ENCODE assay signal across 8 cellular contexts in the genomic region with DNA sequence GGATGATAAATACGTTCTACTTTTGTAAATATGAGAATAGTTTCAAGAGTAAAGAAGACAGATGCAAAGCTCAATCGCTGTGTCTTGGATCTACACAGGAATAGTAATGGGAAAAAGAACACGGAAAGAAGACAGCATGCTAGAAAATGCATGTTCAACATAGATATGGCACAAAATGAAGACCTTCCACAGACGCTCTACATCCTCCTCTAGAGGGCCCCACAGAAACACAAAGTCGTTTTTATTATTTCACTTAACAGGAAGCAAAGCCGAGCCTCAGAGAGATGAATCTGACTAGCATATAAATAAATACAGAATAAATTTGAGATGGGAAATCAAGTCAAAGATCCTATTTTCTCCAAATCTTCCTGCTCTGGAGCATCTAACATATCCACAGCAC.
DNase-seq lines count a peak whose midpoint lies in the region; ATAC-seq and TF ChIP-seq lines count a peak whose summit lies in the region.

No MANE protein-coding gene starts in this region.

- H3K9me3 ChIP-seq in mesenchymal stem cell (ENCODE audit: control insufficient read depth, low read length) (no peaks in the 10 kb centered on the region), stomach (no peaks in the 10 kb centered on the region)

- H3K4me3 ChIP-seq in mesenchymal stem cell (ENCODE audit: insufficient read depth in 1 of 2, low read depth in 1 of 2, low read length in 2 of 2) (no peak overlapping the region), lower leg skin (ENCODE audit: low read depth, poor library complexity, severe bottlenecking) (no peak overlapping the region), stomach (no peak overlapping the region)

- H2BK12ac ChIP-seq in mesenchymal stem cell (ENCODE audit: low read length in 2 of 2): no peak overlapping the region

- no peak overlapping the region for H3K4ac ChIP-seq in mesenchymal stem cell (ENCODE audit: low read depth in 1 of 2, low read length in 2 of 2)

- H3K27ac ChIP-seq in mesenchymal stem cell (ENCODE audit: low read length, poor library complexity, severe bottlenecking) (no peak overlapping the region), stomach (no peak overlapping the region)

- DNase-seq in SKM-1 treated with dmso at 0.1 percent for 144 hours (lab: John Stamatoyannopoulos, UW; ENCODE audit: unreplicated experiment) (peak; percentile 0), SKM-1 (lab: John Stamatoyannopoulos, UW; ENCODE audit: unreplicated experiment) (no peak), WTC11 (ENCODE audit: low spot score) (no peak), mesenchymal stem cell (peak; percentile 30), lower leg skin (ENCODE audit: low spot score in 2 of 2) (no peak), stomach (no peak)
- no peak for DNase-seq in stimulated activated CD4-positive, alpha-beta T cell treated with anti-CD3 and anti-CD28 coated beads, Interleukin-15, amount 100 ng/mL, for 24 hours

- no peak for TF ChIP-seq CTCF in WTC11 (IDR thresholded peaks at IDR 0.05)
- TF ChIP-seq CTCF in lower leg skin (IDR thresholded peaks at IDR 0.05): no peak
- TF ChIP-seq CTCF in stomach (IDR thresholded peaks at IDR 0.05): no peak

- H3K14ac ChIP-seq in mesenchymal stem cell (ENCODE audit: low read length in 2 of 2): no peak overlapping the region

- no peaks in the 10 kb centered on the region for H3K9me3 Mint-ChIP-seq in WTC11

- H3K9ac ChIP-seq in mesenchymal stem cell (ENCODE audit: low read length): no peak overlapping the region

- no peaks in the 10 kb centered on the region for H3K27me3 Mint-ChIP-seq in WTC11 (ENCODE audit: low read depth)

- CTCF ChIA-PET in WTC11 (lab: Charles Lee): interaction anchor here (0.6 to 1.1 kb wide), 2 partner anchors 41 to 116 kb away, joined by 3 read pairs; no protein-coding TSS in a partner anchor

- H2AFZ ChIP-seq in mesenchymal stem cell (ENCODE audit: low read depth, low read length): no peak overlapping the region

- TF ChIP-seq POLR2A in lower leg skin (IDR thresholded peaks at IDR 0.05) (no peak), stomach (IDR thresholded peaks at IDR 0.05) (no peak)

- POLR2A ChIA-PET in WTC11 (lab: Charles Lee): no interaction called here

- H3K79me1 ChIP-seq in mesenchymal stem cell (replicated peaks; ENCODE audit: low read length, poor library complexity, severe bottlenecking): peaks cover 8% of the 10 kb centered on the region

- H4K91ac ChIP-seq in mesenchymal stem cell (ENCODE audit: low read length): no peak overlapping the region

- no peak overlapping the region for H3K27ac Mint-ChIP-seq in WTC11

- ATAC-seq in HG03354 (IDR thresholded peaks at IDR 0.05; ENCODE audit: poor library complexity, severe bottlenecking, unreplicated experiment) (peak; percentile 51), WTC11 (peak; percentile 25; the same call in 1 of the 2 replicates)

- no peak overlapping the region for H4K8ac ChIP-seq in mesenchymal stem cell (ENCODE audit: low read length)

- intact Hi-C loops in lower leg skin (cut with DNase I; ENCODE audit: low total_unique reads): no loop called here
- intact Hi-C loops in stomach (cut with DNase I; ENCODE audit: low total_unique reads): no loop called here

- H2BK120ac ChIP-seq in mesenchymal stem cell (ENCODE audit: low read depth, low read length): no peak overlapping the region

- H3K27me3 ChIP-seq in mesenchymal stem cell (ENCODE audit: control insufficient read depth in 1 of 2, insufficient read depth in 1 of 2, low read length in 2 of 2) (no peaks in the 10 kb centered on the region), stomach (no peaks in the 10 kb centered on the region)

- no peak overlapping the region for H2BK5ac ChIP-seq in mesenchymal stem cell (ENCODE audit: low read depth, low read length, poor library complexity, severe bottlenecking)

- TF ChIP-seq EP300 in stomach (IDR thresholded peaks at IDR 0.05): no peak

- 62% methylated on average over 4 of the region's 6 CpGs for WGBS in mesenchymal stem cell
- 66 to 73% methylated on average over 6 of the region's 6 CpGs for WGBS in lower leg skin, 2 donors
- 48 to 67% (median 63%) methylated on average over 6 of the region's 6 CpGs for WGBS in stomach, 5 donors

- no peak overlapping the region for H3K23ac ChIP-seq in mesenchymal stem cell (ENCODE audit: low read length in 2 of 2)

- no peak overlapping the region for H2AK5ac ChIP-seq in mesenchymal stem cell (ENCODE audit: low read length, severe bottlenecking)

- H3K4me3 Mint-ChIP-seq in WTC11: no peak overlapping the region

- no peak overlapping the region for H3K4me2 ChIP-seq in mesenchymal stem cell (ENCODE audit: low read length, poor library complexity, severe bottlenecking)

- H3K36me3 ChIP-seq in mesenchymal stem cell (ENCODE audit: control insufficient read depth in 1 of 2, insufficient read depth in 2 of 2, low read depth in 1 of 2, low read length in 2 of 2) (no peaks in the 10 kb centered on the region), stomach (no peaks in the 10 kb centered on the region)

- peaks cover 31% of the 10 kb centered on the region for H3K4me1 Mint-ChIP-seq in WTC11

- H3K4me1 ChIP-seq in mesenchymal stem cell (ENCODE audit: control insufficient read depth, insufficient read depth, low read depth, low read length) (peaks cover 5% of the 10 kb centered on the region), stomach (peaks cover 0 to 18% (median 6%) of the 10 kb centered on the region in 4 donors)

- H2BK15ac ChIP-seq in mesenchymal stem cell (ENCODE audit: low read depth, poor library complexity, severe bottlenecking): no peak overlapping the region

- H3K18ac ChIP-seq in mesenchymal stem cell (ENCODE audit: low read depth in 1 of 2, low read length in 2 of 2): no peak overlapping the region

- no peaks in the 10 kb centered on the region for H3K36me3 Mint-ChIP-seq in WTC11

TF ChIP-seq in WTC11, 78 proteins besides CTCF, POLR2A, EP300 and RAD21:
- TF ChIP-seq, protein P1, sequence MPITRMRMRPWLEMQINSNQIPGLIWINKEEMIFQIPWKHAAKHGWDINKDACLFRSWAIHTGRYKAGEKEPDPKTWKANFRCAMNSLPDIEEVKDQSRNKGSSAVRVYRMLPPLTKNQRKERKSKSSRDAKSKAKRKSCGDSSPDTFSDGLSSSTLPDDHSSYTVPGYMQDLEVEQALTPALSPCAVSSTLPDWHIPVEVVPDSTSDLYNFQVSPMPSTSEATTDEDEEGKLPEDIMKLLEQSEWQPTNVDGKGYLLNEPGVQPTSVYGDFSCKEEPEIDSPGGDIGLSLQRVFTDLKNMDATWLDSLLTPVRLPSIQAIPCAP (CRISPR knock-in tag; IDR thresholded peaks at IDR 0.05): no peak
- TF ChIP-seq KAT7 (CRISPR knock-in tag; IDR thresholded peaks at IDR 0.05; ENCODE audit: borderline replicate concordance) (no peak), HMGA2 (CRISPR knock-in tag; IDR thresholded peaks at IDR 0.05) (no peak), ZNF263 (CRISPR knock-in tag; IDR thresholded peaks at IDR 0.05; ENCODE audit: low read depth) (no peak), ZNF219 (CRISPR knock-in tag; IDR thresholded peaks at IDR 0.05; ENCODE audit: borderline replicate concordance) (no peak)
- TF ChIP-seq, protein P2, sequence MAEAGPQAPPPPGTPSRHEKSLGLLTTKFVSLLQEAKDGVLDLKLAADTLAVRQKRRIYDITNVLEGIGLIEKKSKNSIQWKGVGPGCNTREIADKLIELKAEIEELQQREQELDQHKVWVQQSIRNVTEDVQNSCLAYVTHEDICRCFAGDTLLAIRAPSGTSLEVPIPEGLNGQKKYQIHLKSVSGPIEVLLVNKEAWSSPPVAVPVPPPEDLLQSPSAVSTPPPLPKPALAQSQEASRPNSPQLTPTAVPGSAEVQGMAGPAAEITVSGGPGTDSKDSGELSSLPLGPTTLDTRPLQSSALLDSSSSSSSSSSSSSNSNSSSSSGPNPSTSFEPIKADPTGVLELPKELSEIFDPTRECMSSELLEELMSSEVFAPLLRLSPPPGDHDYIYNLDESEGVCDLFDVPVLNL (CRISPR knock-in tag; IDR thresholded peaks at IDR 0.05; ENCODE audit: borderline replicate concordance, low read depth): no peak
- TF ChIP-seq, protein P3, sequence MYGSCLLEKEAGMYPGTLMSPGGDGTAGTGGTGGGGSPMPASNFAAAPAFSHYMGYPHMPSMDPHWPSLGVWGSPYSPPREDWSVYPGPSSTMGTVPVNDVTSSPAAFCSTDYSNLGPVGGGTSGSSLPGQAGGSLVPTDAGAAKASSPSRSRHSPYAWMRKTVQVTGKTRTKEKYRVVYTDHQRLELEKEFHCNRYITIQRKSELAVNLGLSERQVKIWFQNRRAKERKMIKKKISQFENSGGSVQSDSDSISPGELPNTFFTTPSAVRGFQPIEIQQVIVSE (CRISPR knock-in tag; IDR thresholded peaks at IDR 0.05; ENCODE audit: borderline replicate concordance): no peak

Comparison
In these comparisons a context has a peak if more than half of its experiments do, and no peak if none do; other contexts are left out.
1. DNase-seq: peak in SKM-1 treated with dmso at 0.1 percent for 144 hours (single experiment) and mesenchymal stem cell (single experiment); none in SKM-1 (single experiment), WTC11 (single experiment), lower leg skin (0 of 2), stomach (single experiment) and stimulated activated CD4-positive, alpha-beta T cell treated with anti-CD3 and anti-CD28 coated beads, Interleukin-15, amount 100 ng/mL, for 24 hours (single experiment).